2 cellular contexts compared by ENCODE assay signal in the genomic region with DNA sequence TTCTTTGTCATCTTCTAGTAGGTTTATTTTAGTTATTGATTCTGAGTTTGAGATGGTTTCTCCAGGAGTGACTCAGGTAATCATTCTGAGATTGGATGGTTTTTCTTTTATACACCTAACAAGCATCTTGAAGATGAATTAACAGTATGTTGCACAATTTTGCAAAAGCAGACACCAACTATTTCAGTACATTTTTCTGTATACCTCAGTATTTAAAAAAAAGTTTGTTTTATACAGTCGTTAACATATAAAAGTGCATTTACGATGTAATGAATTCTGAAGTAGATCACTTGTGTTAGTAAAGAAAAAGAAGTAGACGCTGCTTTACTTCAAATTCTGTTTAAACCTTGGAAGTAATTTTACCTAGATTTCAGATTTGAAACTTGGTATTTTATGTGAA.
TF ChIP-seq lines count a peak whose summit lies in the region.

No MANE protein-coding gene starts in this region.

TF ChIP-seq in GM23338, 12 proteins besides CTCF, POLR2A, EP300 and RAD21:
- TF ChIP-seq CREB1 (CRISPR knock-in tag; IDR thresholded peaks at IDR 0.05; ENCODE audit: low read depth) = no peak
- no peak for TF ChIP-seq NANOG (IDR thresholded peaks at IDR 0.05; ENCODE audit: borderline replicate concordance)
- no peak for TF ChIP-seq EZH2phosphoT487 (IDR thresholded peaks at IDR 0.05; ENCODE audit: unreplicated experiment)
- TF ChIP-seq EZH2 (IDR thresholded peaks at IDR 0.05; ENCODE audit: low read depth, unreplicated experiment) = no peak
- TF ChIP-seq, protein P1, sequence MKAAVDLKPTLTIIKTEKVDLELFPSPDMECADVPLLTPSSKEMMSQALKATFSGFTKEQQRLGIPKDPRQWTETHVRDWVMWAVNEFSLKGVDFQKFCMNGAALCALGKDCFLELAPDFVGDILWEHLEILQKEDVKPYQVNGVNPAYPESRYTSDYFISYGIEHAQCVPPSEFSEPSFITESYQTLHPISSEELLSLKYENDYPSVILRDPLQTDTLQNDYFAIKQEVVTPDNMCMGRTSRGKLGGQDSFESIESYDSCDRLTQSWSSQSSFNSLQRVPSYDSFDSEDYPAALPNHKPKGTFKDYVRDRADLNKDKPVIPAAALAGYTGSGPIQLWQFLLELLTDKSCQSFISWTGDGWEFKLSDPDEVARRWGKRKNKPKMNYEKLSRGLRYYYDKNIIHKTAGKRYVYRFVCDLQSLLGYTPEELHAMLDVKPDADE (IDR thresholded peaks at IDR 0.05) = no peak
- TF ChIP-seq ZNF331 (CRISPR knock-in tag; IDR thresholded peaks at IDR 0.05; ENCODE audit: low read depth) = no peak
- TF ChIP-seq STAT1 (IDR thresholded peaks at IDR 0.05; ENCODE audit: unreplicated experiment) = no peak
- no peak for TF ChIP-seq ZNF114 (CRISPR knock-in tag; IDR thresholded peaks at IDR 0.05)
- TF ChIP-seq JUNB (IDR thresholded peaks at IDR 0.05; ENCODE audit: unreplicated experiment) = no peak

TF ChIP-seq in endothelial cell of umbilical vein, 7 proteins besides CTCF, POLR2A, EP300 and RAD21:
- TF ChIP-seq FOS (IDR thresholded peaks at IDR 0.05; ENCODE audit: borderline replicate concordance, insufficient read depth, low read length) = no peak
TF ChIP-seq in endothelial cell of umbilical vein: peak in this region for 0.
